ENCODE assay signal across 8 cellular contexts in genomic region chr11:66637557-66638176, GRCh38. TPM values are rescaled to one million over a fixed set of nuclear protein-coding genes. Genes with fewer than 3 reads are reported as not detected.
DNase-seq lines count a peak whose midpoint lies in the region; ATAC-seq and TF ChIP-seq lines count a peak whose summit lies in the region.

No MANE protein-coding gene starts in this region.

- H3K36me3 Mint-ChIP-seq in activated naive CD4-positive, alpha-beta T cell treated with anti-CD3 and anti-CD28 coated beads, Interleukin-2, amount 50 U/mL, for 72 hours = peaks cover 31 to 50% of the 10 kb centered on the region in 2 donors
- H3K36me3 Mint-ChIP-seq in immature natural killer cell = peaks cover 4 to 27% (median 19%) of the 10 kb centered on the region in 3 donors

- H3K4me3 ChIP-seq in AG04449 (ENCODE audit: low read depth, low read length) (peak overlapping the region; percentile 60), HEK293 (ENCODE audit: low read depth, low read length) (peak overlapping the region; percentile 40), suprapubic skin (peak overlapping the region; percentile 62)

- TF ChIP-seq CTCF in AG04449 (IDR thresholded peaks at IDR 0.05; ENCODE audit: insufficient read depth, low read length, missing control alignments) = no peak
- no peak for TF ChIP-seq CTCF in HEK293 (tag by site-specific recombination; IDR thresholded peaks at IDR 0.05)
- no peak for TF ChIP-seq CTCF in suprapubic skin (IDR thresholded peaks at IDR 0.05)

- H3K4me1 Mint-ChIP-seq in immature natural killer cell = peaks cover 58 to 66% of the 10 kb centered on the region in 2 donors

- no peaks in the 10 kb centered on the region; the same call in 1 of the 2 replicates for H3K4me1 ChIP-seq in HEK293 (ENCODE audit: control insufficient read depth, insufficient read depth, low read length)
- peaks cover 58% of the 10 kb centered on the region for H3K4me1 ChIP-seq in suprapubic skin

- no peak for TF ChIP-seq POLR2A in suprapubic skin (IDR thresholded peaks at IDR 0.05)

- DNase-seq in AG04449 (ENCODE audit: low read depth, low spot score) = no peak
- no peak for DNase-seq in activated naive CD4-positive, alpha-beta T cell treated with anti-CD3 and anti-CD28 coated beads, Interleukin-2, amount 50 U/mL, for 72 hours (ENCODE audit: low spot score in 2 of 2)
- no peak for DNase-seq in immature natural killer cell
- no peak for DNase-seq in suprapubic skin (ENCODE audit: low spot score in 2 of 2)
- DNase-seq in foreskin melanocyte = no peak
- DNase-seq in NK-92 (lab: John Stamatoyannopoulos, UW; ENCODE audit: unreplicated experiment) = no peak
- DNase-seq in nucleus accumbens (lab: John Stamatoyannopoulos, UW) = no peak

- ATAC-seq in activated naive CD4-positive, alpha-beta T cell treated with anti-CD3 and anti-CD28 coated beads, Interleukin-2, amount 50 U/mL, for 72 hours = no peak

- TF ChIP-seq EP300 in suprapubic skin (IDR thresholded peaks at IDR 0.05) = no peak

- WGBS in suprapubic skin = 42% methylated on average over 11 of the region's 12 CpGs

- no peaks in the 10 kb centered on the region for H3K9me3 Mint-ChIP-seq in activated naive CD4-positive, alpha-beta T cell treated with anti-CD3 and anti-CD28 coated beads, Interleukin-2, amount 50 U/mL, for 72 hours
- H3K9me3 Mint-ChIP-seq in immature natural killer cell = no peaks in the 10 kb centered on the region

- CTCF ChIA-PET in AG04449 (lab: Yijun Ruan, JAX) (interaction anchor here (0.8 to 1.8 kb wide), 5 partner anchors 9 to 251 kb away, joined by 3 to 6 read pairs (median 5); partner anchors contain the start of genes CCDC87 and CCS), HEK293 (lab: Yijun Ruan, JAX) (interaction anchor here (0.5 to 1.3 kb wide), 6 partner anchors 10 to 274 kb away, joined by 3 to 6 read pairs (median 4); partner anchors contain the start of gene RBM4B)

- peaks cover 12 to 30% (median 23%) of the 10 kb centered on the region in 3 donors for H3K27me3 Mint-ChIP-seq in immature natural killer cell (ENCODE audit: low read depth in 3 of 3)

- POLR2A ChIA-PET in AG04449 (lab: Yijun Ruan, JAX) (interaction anchor here (0.6 to 2.7 kb wide), 11 partner anchors 8 to 325 kb away, joined by 3 to 37 read pairs (median 4); partner anchors contain the start of gene RBM14), HEK293 (lab: Yijun Ruan, JAX) (interaction anchor here (0.6 to 5.9 kb wide), 23 partner anchors 11 to 518 kb away, joined by 3 to 98 read pairs (median 4); partner anchors contain the start of genes ACTN3, BBS1, CCDC87 and CCS)

- peak overlapping the region; percentile 96 to 100 for H3K27ac Mint-ChIP-seq in activated naive CD4-positive, alpha-beta T cell treated with anti-CD3 and anti-CD28 coated beads, Interleukin-2, amount 50 U/mL, for 72 hours
- peak overlapping the region; percentile 92 to 98 (median 96) for H3K27ac Mint-ChIP-seq in immature natural killer cell

- H3K27me3 ChIP-seq in suprapubic skin = no peaks in the 10 kb centered on the region

- H3K9me3 ChIP-seq in HEK293 (ENCODE audit: control insufficient read depth, insufficient read depth, low read depth, low read length) (no peaks in the 10 kb centered on the region), suprapubic skin (no peaks in the 10 kb centered on the region)

- peak overlapping the region; percentile 97 to 99 (median 98) for H3K4me3 Mint-ChIP-seq in immature natural killer cell

- H3K36me3 ChIP-seq in HEK293 (ENCODE audit: control insufficient read depth in 2 of 2, insufficient read depth in 1 of 2, low read length in 2 of 2) = peaks cover 7 to 57% of the 10 kb centered on the region in 2 experiments
- peaks cover 25% of the 10 kb centered on the region for H3K36me3 ChIP-seq in suprapubic skin

- peak overlapping the region; percentile 77 for H3K27ac ChIP-seq in HEK293 (ENCODE audit: extremely low read depth, low read depth, low read length)
- peak overlapping the region; percentile 78 for H3K27ac ChIP-seq in suprapubic skin

TF ChIP-seq in HEK293, 187 proteins besides CTCF, POLR2A, EP300 and RAD21 (continues in another document):
- 0 out of 2 replicates have a peak, but pooled peaks have one; percentile 7 for TF ChIP-seq PRDM6 (tag by site-specific recombination; IDR thresholded peaks at IDR 0.05)
- no peak for TF ChIP-seq INSM2 (tag by site-specific recombination; IDR thresholded peaks at IDR 0.05)
- 0 out of 2 replicates have a peak, but pooled peaks have one; percentile 4 for TF ChIP-seq PRDM1 (tag by site-specific recombination; IDR thresholded peaks at IDR 0.05)
- TF ChIP-seq ZBTB21 (tag by site-specific recombination; IDR thresholded peaks at IDR 0.05) = 0 out of 2 replicates have a peak, but pooled peaks have one; percentile 22
- TF ChIP-seq IKZF3 (tag by site-specific recombination; IDR thresholded peaks at IDR 0.05) = 0 out of 2 replicates have a peak, but pooled peaks have one; percentile 26
- TF ChIP-seq KLF1 (tag by site-specific recombination; IDR thresholded peaks at IDR 0.05) = no peak
- TF ChIP-seq ZNF76 (tag by site-specific recombination; IDR thresholded peaks at IDR 0.05; ENCODE audit: borderline replicate concordance, low read depth) = 0 out of 2 replicates have a peak, but pooled peaks have one; percentile 24
- TF ChIP-seq GLIS1 (tag by site-specific recombination; IDR thresholded peaks at IDR 0.05) = peak; percentile 93
- peak; percentile 36; the same call in 1 of the 2 replicates for TF ChIP-seq BCL11A (tag by site-specific recombination; IDR thresholded peaks at IDR 0.05; ENCODE audit: low read depth)
- TF ChIP-seq KLF10 (tag by site-specific recombination; IDR thresholded peaks at IDR 0.05) = no peak
- 0 out of 2 replicates have a peak, but pooled peaks have one; percentile 20 for TF ChIP-seq ZNF561 (tag by site-specific recombination; IDR thresholded peaks at IDR 0.05; ENCODE audit: borderline replicate concordance)
- peak; percentile 38; the same call in 1 of the 2 replicates for TF ChIP-seq SCRT2 (tag by site-specific recombination; IDR thresholded peaks at IDR 0.05)
- peak; percentile 59; the same call in 1 of the 2 replicates for TF ChIP-seq SCRT1 (tag by site-specific recombination; IDR thresholded peaks at IDR 0.05; ENCODE audit: borderline replicate concordance)
- TF ChIP-seq SP7 (tag by site-specific recombination; IDR thresholded peaks at IDR 0.05) = no peak
- 0 out of 2 replicates have a peak, but pooled peaks have one; percentile 71 for TF ChIP-seq ZNF2 (tag by site-specific recombination; IDR thresholded peaks at IDR 0.05)

RNA-seq across cellular contexts. Expression of gene RBM4, which starts 0.8 kb away (rescaled TPM):
- 100 to 1,000 TPM in 1 of 2 donors, 10 to 100 TPM in 1; 87.0 to 132 TPM for total RNA-seq in activated naive CD4-positive, alpha-beta T cell treated with anti-CD3 and anti-CD28 coated beads, Interleukin-2, amount 50 U/mL, for 72 hours
- 100 to 1,000 TPM; 251 to 308 (median 255) TPM for polyA plus RNA-seq in immature natural killer cell
- total RNA-seq in suprapubic skin = 10 to 100 TPM; 82.5 to 100.0 (median 91.4) TPM

RNA-seq across cellular contexts. Expression of gene RBM14, which starts 21.2 kb away (rescaled TPM):
- total RNA-seq in activated naive CD4-positive, alpha-beta T cell treated with anti-CD3 and anti-CD28 coated beads, Interleukin-2, amount 50 U/mL, for 72 hours = 100 to 1,000 TPM; 147 to 182 TPM
- 10 to 100 TPM; 51.7 to 96.6 (median 73.2) TPM for polyA plus RNA-seq in immature natural killer cell
- 10 to 100 TPM; 53.2 to 96.1 (median 84.5) TPM for total RNA-seq in suprapubic skin

RNA-seq across cellular contexts. Expression of gene RBM4B, which starts 40.0 kb away (rescaled TPM):
- 10 to 100 TPM; 15.2 to 19.8 TPM for total RNA-seq in activated naive CD4-positive, alpha-beta T cell treated with anti-CD3 and anti-CD28 coated beads, Interleukin-2, amount 50 U/mL, for 72 hours
- polyA plus RNA-seq in immature natural killer cell = 10 to 100 TPM in 2 of 3 donors, 1 to 10 TPM in 1; 8.6 to 24.6 (median 16.0) TPM
- 10 to 100 TPM; 16.7 to 27.1 (median 22.0) TPM for total RNA-seq in suprapubic skin

RNA-seq across cellular contexts. Expression of gene CCS, which starts 44.7 kb away (rescaled TPM):
- total RNA-seq in activated naive CD4-positive, alpha-beta T cell treated with anti-CD3 and anti-CD28 coated beads, Interleukin-2, amount 50 U/mL, for 72 hours = 10 to 100 TPM; 23.2 to 33.0 TPM
- polyA plus RNA-seq in immature natural killer cell = 10 to 100 TPM; 34.3 to 52.8 (median 41.7) TPM
- total RNA-seq in suprapubic skin = 10 to 100 TPM; 14.1 to 36.3 (median 20.2) TPM

RNA-seq across cellular contexts. Expression of gene CCDC87, which starts 44.8 kb away (rescaled TPM):
- total RNA-seq in activated naive CD4-positive, alpha-beta T cell treated with anti-CD3 and anti-CD28 coated beads, Interleukin-2, amount 50 U/mL, for 72 hours = under 1 TPM; 0.19 to 0.50 TPM
- not detected for polyA plus RNA-seq in immature natural killer cell
- total RNA-seq in suprapubic skin = under 1 TPM in 2 of 4 donors, not detected in 2; 0.30 to 0.55 TPM
